In the genomic region with DNA sequence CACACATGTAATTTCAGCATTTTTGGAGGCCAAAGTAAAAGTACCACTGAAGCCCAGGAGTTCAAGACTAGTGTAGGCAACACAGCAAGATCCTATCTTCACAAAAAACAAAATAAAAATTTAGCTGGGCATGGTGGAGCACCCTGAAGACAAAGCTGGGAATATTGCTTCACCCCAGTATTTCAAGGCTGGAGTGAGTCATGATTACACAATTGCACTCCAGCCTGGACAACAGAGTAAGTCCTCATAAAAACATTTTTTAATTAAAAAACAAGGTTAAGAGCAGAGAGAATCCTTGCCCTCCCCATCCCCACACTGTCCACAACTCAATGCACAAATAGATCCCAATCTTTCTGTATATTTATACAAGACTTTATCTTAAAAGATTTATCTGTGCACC, we compare ENCODE assay signal across 18 cellular contexts.
"Had no signal": no experiment of that assay in that cellular context is flagged by ENCODE, and none has a peak within 500 bp of the region (broad histone marks: within the 10 kb centered on the region; RNA-seq: fewer than 3 reads in every experiment).

No MANE protein-coding gene starts in this region.

- H3K27me3 ChIP-seq: brain microvascular endothelial cell, esophagus squamous epithelium, neutrophil, pancreas, sigmoid colon, spleen had no signal

- H3K36me3 ChIP-seq: brain microvascular endothelial cell, esophagus squamous epithelium, neutrophil, pancreas, sigmoid colon, spleen had no signal

- ATAC-seq: activated CD8-positive, alpha-beta T cell treated with anti-CD3 and anti-CD28 coated beads for 36 hours; left lobe of liver; natural killer cell treated with Interleukin-12 subunit alpha and Interleukin-12 subunit beta and Interleukin-15 and Interleukin-18, amount 100 ng/mL, for 72 hours; pancreas; stimulated activated naive B cell treated with anti-CD40 and anti-IgM and Interleukin-4, amounts not matched to agents 10 μg/mL and 1 μg/mL and 100 μg/mL, for 72 hours had no signal

- H3K27ac ChIP-seq: brain microvascular endothelial cell, esophagus squamous epithelium, neutrophil, pancreas, sigmoid colon, spleen had no signal

- H3K9me3 ChIP-seq: esophagus squamous epithelium, neutrophil, pancreas, sigmoid colon, spleen had no signal

- DNase-seq: activated CD4-positive, alpha-beta T cell treated with anti-CD3 and anti-CD28 coated beads for 48 hours; activated CD4-positive, CD25-positive, alpha-beta regulatory T cell; activated CD8-positive, alpha-beta T cell treated with anti-CD3 and anti-CD28 coated beads for 36 hours; activated naive CD4-positive, alpha-beta T cell treated with anti-CD3 and anti-CD28 coated beads for 36 hours; activated T-cell treated with anti-CD3 and anti-CD28 coated beads, Interleukin-2, amount 50 U/mL, for 24 hours; anterior cingulate cortex; brain microvascular endothelial cell; effector CD4-positive, alpha-beta T cell; esophagus squamous epithelium; kidney; pancreas; sigmoid colon; spleen; stimulated activated CD4-positive, alpha-beta T cell treated with anti-CD3 and anti-CD28 coated beads, Interleukin-4, amount 100 ng/mL, for 4 hours; stimulated activated naive B cell treated with anti-CD40 and anti-IgM and Interleukin-4, amounts not matched to agents 10 μg/mL and 1 μg/mL and 100 μg/mL, for 72 hours had no signal

- H3K4me3 ChIP-seq: esophagus squamous epithelium, pancreas, sigmoid colon, spleen had no signal

- H3K4me1 ChIP-seq: esophagus squamous epithelium, pancreas, sigmoid colon, spleen had no signal
